In genomic region chr11:134677338-134677948, GRCh38 we compare ENCODE assay signal across 25 cellular contexts.
"Had no signal": no experiment of that assay in that cellular context is flagged by ENCODE, and none has a peak within 500 bp of the region (broad histone marks: within the 10 kb centered on the region; RNA-seq: fewer than 3 reads in every experiment).

No MANE protein-coding gene starts in this region.

- H3K4me1 Mint-ChIP-seq: naive thymus-derived CD4-positive, alpha-beta T cell; nephron; stimulated activated effector memory CD8-positive, alpha-beta T cell treated with anti-CD3 and anti-CD28 coated beads, Interleukin-12 subunit alpha, Interleukin-12 subunit beta, amount 100 ng/mL, for 72 hours had no signal

- DNase-seq: dermis blood vessel endothelial cell; effector memory CD4-positive, alpha-beta T cell; erythroblast; foreskin fibroblast; gastrocnemius medialis; kidney; mammary epithelial cell; mesendoderm; midbrain; naive thymus-derived CD4-positive, alpha-beta T cell; nucleus accumbens; ovary; posterior cingulate gyrus; right lobe of liver; stimulated activated CD4-positive, alpha-beta T cell treated with anti-CD3 and anti-CD28 coated beads, Interleukin-2, amount 100 ng/mL, for 24 hours; stimulated activated CD4-positive, alpha-beta T cell treated with anti-CD3 and anti-CD28 coated beads, Interleukin-4, amount 100 ng/mL, for 24 hours; stimulated activated naive CD4-positive, alpha-beta T cell treated with Interleukin-2 at 50 U/mL for 16 hours; stomach; thyroid gland; trophoblast cell had no signal

- H3K4me3 Mint-ChIP-seq: naive thymus-derived CD4-positive, alpha-beta T cell; nephron; stimulated activated effector memory CD8-positive, alpha-beta T cell treated with anti-CD3 and anti-CD28 coated beads, Interleukin-12 subunit alpha, Interleukin-12 subunit beta, amount 100 ng/mL, for 72 hours had no signal

- ATAC-seq: gastrocnemius medialis; left lobe of liver; naive thymus-derived CD4-positive, alpha-beta T cell had no signal

- H3K4me3 ChIP-seq: coronary artery, gastrocnemius medialis, ovary, right lobe of liver, smooth muscle cell, stomach, thyroid gland had no signal

- H3K36me3 Mint-ChIP-seq: naive thymus-derived CD4-positive, alpha-beta T cell; stimulated activated effector memory CD8-positive, alpha-beta T cell treated with anti-CD3 and anti-CD28 coated beads, Interleukin-12 subunit alpha, Interleukin-12 subunit beta, amount 100 ng/mL, for 72 hours had no signal

- H3K27ac Mint-ChIP-seq: naive thymus-derived CD4-positive, alpha-beta T cell; nephron; stimulated activated effector memory CD8-positive, alpha-beta T cell treated with anti-CD3 and anti-CD28 coated beads, Interleukin-12 subunit alpha, Interleukin-12 subunit beta, amount 100 ng/mL, for 72 hours had no signal

- H3K9me3 Mint-ChIP-seq: nephron; stimulated activated effector memory CD8-positive, alpha-beta T cell treated with anti-CD3 and anti-CD28 coated beads, Interleukin-12 subunit alpha, Interleukin-12 subunit beta, amount 100 ng/mL, for 72 hours had no signal
